8 cellular contexts compared by ENCODE assay signal in genomic region chr5:115815006-115815692, GRCh38. TPM values are rescaled to one million over a fixed set of nuclear protein-coding genes. Genes with fewer than 3 reads are reported as not detected.
DNase-seq lines count a peak whose midpoint lies in the region; ATAC-seq, FAIRE-seq and TF ChIP-seq lines count a peak whose summit lies in the region.

No MANE protein-coding gene starts in this region.

- H3K4me1 Mint-ChIP-seq in activated naive CD8-positive, alpha-beta T cell treated with anti-CD3 and anti-CD28 coated beads for 36 hours = peaks cover 22% of the 10 kb centered on the region
- peaks cover 40% of the 10 kb centered on the region for H3K4me1 Mint-ChIP-seq in stimulated activated naive CD8-positive, alpha-beta T cell treated with anti-CD3 and anti-CD28 coated beads, Interleukin-15, Interleukin-2, amounts not matched to agents 100 ng/mL and 50 ng/mL, for 24 hours (ENCODE audit: low read depth)

- peaks cover 0 to 12% of the 10 kb centered on the region in 2 donors for H3K4me1 ChIP-seq in kidney (ENCODE audit: control insufficient read depth in 1 of 2, insufficient read depth in 1 of 2, low read depth in 1 of 2, low read length in 2 of 2)

- H3K36me3 ChIP-seq in kidney (ENCODE audit: control insufficient read depth in 1 of 2, insufficient read depth in 2 of 2, low read length in 2 of 2) = no peaks in the 10 kb centered on the region

- no peak overlapping the region for H3K9ac ChIP-seq in kidney (ENCODE audit: low read length in 2 of 2)

- H3K27ac ChIP-seq in kidney (ENCODE audit: low read depth in 2 of 2, low read length in 2 of 2) = no peak overlapping the region

- H3K9me3 Mint-ChIP-seq in activated naive CD8-positive, alpha-beta T cell treated with anti-CD3 and anti-CD28 coated beads for 36 hours = no peaks in the 10 kb centered on the region
- H3K9me3 Mint-ChIP-seq in stimulated activated naive CD8-positive, alpha-beta T cell treated with anti-CD3 and anti-CD28 coated beads, Interleukin-15, Interleukin-2, amounts not matched to agents 100 ng/mL and 50 ng/mL, for 24 hours = no peaks in the 10 kb centered on the region

- intact Hi-C loops in kidney (cut with DNase I) = no loop called here

- H3K27ac Mint-ChIP-seq in activated naive CD8-positive, alpha-beta T cell treated with anti-CD3 and anti-CD28 coated beads for 36 hours = no peak overlapping the region
- no peak overlapping the region for H3K27ac Mint-ChIP-seq in stimulated activated naive CD8-positive, alpha-beta T cell treated with anti-CD3 and anti-CD28 coated beads, Interleukin-15, Interleukin-2, amounts not matched to agents 100 ng/mL and 50 ng/mL, for 24 hours

- H3K4me3 Mint-ChIP-seq in activated naive CD8-positive, alpha-beta T cell treated with anti-CD3 and anti-CD28 coated beads for 36 hours = peak overlapping the region; percentile 30
- peak overlapping the region; percentile 74 for H3K4me3 Mint-ChIP-seq in stimulated activated naive CD8-positive, alpha-beta T cell treated with anti-CD3 and anti-CD28 coated beads, Interleukin-15, Interleukin-2, amounts not matched to agents 100 ng/mL and 50 ng/mL, for 24 hours

- no peak for TF ChIP-seq CTCF in kidney (IDR thresholded peaks at IDR 0.05; ENCODE audit: borderline replicate concordance, extremely low read depth, insufficient read depth)

- ATAC-seq in GM18868 (IDR thresholded peaks at IDR 0.05; ENCODE audit: unreplicated experiment) = no peak
- ATAC-seq in GM19035 (IDR thresholded peaks at IDR 0.05; ENCODE audit: unreplicated experiment) = no peak

- peaks cover 89% of the 10 kb centered on the region for H3K27me3 Mint-ChIP-seq in activated naive CD8-positive, alpha-beta T cell treated with anti-CD3 and anti-CD28 coated beads for 36 hours
- H3K27me3 Mint-ChIP-seq in stimulated activated naive CD8-positive, alpha-beta T cell treated with anti-CD3 and anti-CD28 coated beads, Interleukin-15, Interleukin-2, amounts not matched to agents 100 ng/mL and 50 ng/mL, for 24 hours = peaks cover 92% of the 10 kb centered on the region

- peak overlapping the region; percentile 3 to 62 for H3K4me3 ChIP-seq in kidney (ENCODE audit: low read length in 2 of 2)

- H3K9me3 ChIP-seq in kidney (ENCODE audit: control insufficient read depth in 1 of 2, low read length in 2 of 2) = no peaks in the 10 kb centered on the region

- FAIRE-seq in kidney (lab: Jason Lieb, UNC) = no peak

- peak; percentile 7 for DNase-seq in SKM-1 treated with dmso at 0.1 percent for 144 hours (lab: John Stamatoyannopoulos, UW; ENCODE audit: unreplicated experiment)
- no peak for DNase-seq in SKM-1 (lab: John Stamatoyannopoulos, UW; ENCODE audit: unreplicated experiment)
- DNase-seq in activated naive CD8-positive, alpha-beta T cell treated with anti-CD3 and anti-CD28 coated beads for 36 hours = no peak
- DNase-seq in kidney = no peak
- DNase-seq in middle frontal gyrus (ENCODE audit: extremely low spot score, low spot score) = no peak

- H3K36me3 Mint-ChIP-seq in activated naive CD8-positive, alpha-beta T cell treated with anti-CD3 and anti-CD28 coated beads for 36 hours = no peaks in the 10 kb centered on the region
- no peaks in the 10 kb centered on the region for H3K36me3 Mint-ChIP-seq in stimulated activated naive CD8-positive, alpha-beta T cell treated with anti-CD3 and anti-CD28 coated beads, Interleukin-15, Interleukin-2, amounts not matched to agents 100 ng/mL and 50 ng/mL, for 24 hours (ENCODE audit: low read depth)

RNA-seq across cellular contexts. Expression of gene CDO1, which starts 1.3 kb away (rescaled TPM):
- total RNA-seq in activated naive CD8-positive, alpha-beta T cell treated with anti-CD3 and anti-CD28 coated beads for 36 hours = under 1 TPM; 0.37 to 0.56 TPM
- total RNA-seq in kidney = 3.0 TPM
- polyA plus RNA-seq in kidney (ENCODE audit: insufficient read depth, low read depth, low replicate concordance) = 1.7 TPM

RNA-seq across cellular contexts. Expression of gene ATG12, which starts 26.2 kb away (rescaled TPM):
- total RNA-seq in activated naive CD8-positive, alpha-beta T cell treated with anti-CD3 and anti-CD28 coated beads for 36 hours = 10 to 100 TPM; 33.4 to 36.4 TPM
- total RNA-seq in kidney = 30.1 TPM
- 26.3 TPM for polyA plus RNA-seq in kidney (ENCODE audit: insufficient read depth, low read depth, low replicate concordance)

RNA-seq across cellular contexts. Expression of gene AP3S1, which starts 26.6 kb away (rescaled TPM):
- 10 to 100 TPM; 91.7 to 96.8 TPM for total RNA-seq in activated naive CD8-positive, alpha-beta T cell treated with anti-CD3 and anti-CD28 coated beads for 36 hours
- 54.1 TPM for total RNA-seq in kidney
- polyA plus RNA-seq in kidney (ENCODE audit: insufficient read depth, low read depth, low replicate concordance) = 50.2 TPM
